Comparison of ENCODE assay signal across 8 cellular contexts in the genomic region with DNA sequence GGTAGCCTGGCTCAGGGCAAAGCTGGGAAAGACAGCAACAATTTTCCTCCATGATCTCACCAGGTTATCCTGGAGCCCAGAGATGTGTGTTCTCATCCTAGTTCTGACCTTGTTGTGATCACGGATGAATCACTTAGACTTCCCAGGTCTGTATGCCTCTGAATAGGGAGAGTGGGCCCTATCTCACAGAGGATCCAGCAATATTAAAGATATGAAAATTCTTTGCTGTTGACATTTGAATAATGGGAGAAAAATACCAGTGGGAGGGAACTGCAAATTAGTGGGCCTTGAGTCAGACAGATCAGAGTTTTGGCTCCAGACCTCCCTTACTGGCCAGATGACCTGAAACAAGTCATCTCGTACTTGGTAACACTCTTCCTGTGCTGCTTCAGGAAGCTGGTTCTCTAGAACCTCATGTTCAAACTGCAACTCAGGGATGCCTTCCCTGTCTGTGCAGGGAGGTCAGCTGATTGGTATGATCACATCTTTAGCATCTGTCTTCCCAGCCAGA. TPM values are rescaled to one million over a fixed set of nuclear protein-coding genes. Genes with fewer than 3 reads are reported as not detected.
DNase-seq lines count a peak whose midpoint lies in the region; ATAC-seq, FAIRE-seq and TF ChIP-seq lines count a peak whose summit lies in the region.

No MANE protein-coding gene starts in this region.

- intact Hi-C loops in CD4-positive, alpha-beta memory T cell (cut with micrococcal nuclease), result no loop called here
- intact Hi-C loops in Panc1 (cut with micrococcal nuclease; ENCODE audit: unreplicated experiment) (no loop called here), psoas muscle (cut with DNase I) (no loop called here), sigmoid colon (cut with DNase I) (no loop called here)

- no peak for TF ChIP-seq EP300 in sigmoid colon (IDR thresholded peaks at IDR 0.05)

- FAIRE-seq in urothelium cell line (lab: Jason Lieb, UNC), result no peak

- BruUV-seq in Panc1 (replicated peaks; lab: Mats Ljungman, UMichigan), result no TSS peak

- peak overlapping the region in 1 of 8 donors; percentile 14 for H3K4me3 Mint-ChIP-seq in CD4-positive, alpha-beta memory T cell

- no peaks in the 10 kb centered on the region for H3K36me3 ChIP-seq in CD4-positive, alpha-beta memory T cell (ENCODE audit: insufficient read depth, low read length)
- H3K36me3 ChIP-seq in Panc1 (ENCODE audit: control insufficient read depth, insufficient read depth, low read length) (no peaks in the 10 kb centered on the region), psoas muscle (ENCODE audit: insufficient read depth in 1 of 2, low read depth in 1 of 2) (peaks cover 0 to 3% of the 10 kb centered on the region in 2 donors), sigmoid colon (no peaks in the 10 kb centered on the region)

- CTCF ChIA-PET in CD4-positive, alpha-beta memory T cell (lab: Charles Lee; ENCODE audit: partially characterized antibody), result interaction anchor here (0.8 to 1.3 kb wide), 2 partner anchors 34 to 60 kb away, joined by 3 read pairs; no protein-coding TSS in a partner anchor
- CTCF ChIA-PET in Panc1 (lab: Charles Lee), result interaction anchor here (0.6 kb wide), 1 partner anchor 36 kb away, joined by 6 read pairs; no protein-coding TSS in a partner anchor

- no peak overlapping the region for H3K4me3 ChIP-seq in CD4-positive, alpha-beta memory T cell (ENCODE audit: low read length in 2 of 2)
- H3K4me3 ChIP-seq in Panc1 (ENCODE audit: low read depth in 2 of 2, low read length in 2 of 2), result no peak overlapping the region
- H3K4me3 ChIP-seq in psoas muscle, result no peak overlapping the region
- no peak overlapping the region for H3K4me3 ChIP-seq in sigmoid colon

- TF ChIP-seq CTCF in Panc1 (IDR thresholded peaks at IDR 0.05) (no peak), psoas muscle (IDR thresholded peaks at IDR 0.05) (no peak), sigmoid colon (IDR thresholded peaks at IDR 0.05) (no peak)

- DNase-seq in CD4-positive, alpha-beta memory T cell, result no peak
- no peak for DNase-seq in Panc1 (ENCODE audit: low read depth, low spot score)
- no peak for DNase-seq in epithelial cell of prostate (ENCODE audit: low read depth, low spot score)
- no peak for DNase-seq in psoas muscle
- DNase-seq in NCI-H1694 (lab: John Stamatoyannopoulos, UW), result no peak
- no peak for DNase-seq in urothelium cell line (ENCODE audit: low spot score)
- no peak for DNase-seq in T-helper 9 cell
- DNase-seq in sigmoid colon, result no peak

- WGBS in psoas muscle, 3 donors, result 47 to 64% (median 49%) methylated on average over 2 of the region's 2 CpGs
- WGBS in sigmoid colon, 2 donors, result 77 to 82% methylated on average over 2 of the region's 2 CpGs

- H3K27ac ChIP-seq in CD4-positive, alpha-beta memory T cell (ENCODE audit: low read depth, low read length), result no peak overlapping the region
- no peak overlapping the region for H3K27ac ChIP-seq in Panc1 (ENCODE audit: low read length)
- H3K27ac ChIP-seq in epithelial cell of prostate, result peak overlapping the region; percentile 31
- peak overlapping the region; percentile 30 for H3K27ac ChIP-seq in psoas muscle
- peak overlapping the region in 2 of 4 donors; percentile 30 to 48 for H3K27ac ChIP-seq in sigmoid colon

- no peaks in the 10 kb centered on the region for H3K27me3 ChIP-seq in CD4-positive, alpha-beta memory T cell (ENCODE audit: insufficient read depth, low read length)
- H3K27me3 ChIP-seq in Panc1 (ENCODE audit: control insufficient read depth, insufficient read depth, low read length) (no peaks in the 10 kb centered on the region), psoas muscle (ENCODE audit: insufficient read depth in 3 of 3, low read length in 2 of 3) (no peaks in the 10 kb centered on the region), sigmoid colon (no peaks in the 10 kb centered on the region)

- H3K4me1 Mint-ChIP-seq in CD4-positive, alpha-beta memory T cell, result peaks cover 15 to 35% (median 21%) of the 10 kb centered on the region in 4 donors

- in situ Hi-C loops in Panc1 (cut with HindIII; ENCODE audit: low pct_unique_long_range_greater_than_20kb, low sequenced_read_pairs), result no loop called here

- H3K27me3 Mint-ChIP-seq in CD4-positive, alpha-beta memory T cell, result no peaks in the 10 kb centered on the region

- peak overlapping the region in 6 of 7 donors; percentile 8 to 89 (median 83) for H3K27ac Mint-ChIP-seq in CD4-positive, alpha-beta memory T cell

- POLR2A ChIA-PET in CD4-positive, alpha-beta memory T cell (lab: Charles Lee; ENCODE audit: partially characterized antibody), result interaction anchor here (0.6 to 2.6 kb wide), 6 partner anchors 9 to 328 kb away, joined by 3 to 15 read pairs (median 6); a partner anchor contains a TSS
- POLR2A ChIA-PET in Panc1 (lab: Charles Lee), result interaction anchor here (0.6 to 0.8 kb wide), 4 partner anchors 23 to 47 kb away, joined by 5 to 9 read pairs (median 7); no protein-coding TSS in a partner anchor

- ATAC-seq in Panc1 (peak; percentile 11; the same call in 1 of the 2 replicates), psoas muscle (peak in 2 of 4 donors; percentile 2 to 17)

- no peaks in the 10 kb centered on the region for H3K9me3 Mint-ChIP-seq in CD4-positive, alpha-beta memory T cell

- no peak for TF ChIP-seq POLR2A in sigmoid colon (IDR thresholded peaks at IDR 0.05)

- no peaks in the 10 kb centered on the region for H3K9me3 ChIP-seq in CD4-positive, alpha-beta memory T cell (ENCODE audit: control insufficient read depth in 1 of 2, low read length in 2 of 2)
- H3K9me3 ChIP-seq in Panc1 (ENCODE audit: control insufficient read depth, insufficient read depth, low read depth, low read length) (no peaks in the 10 kb centered on the region), psoas muscle (no peaks in the 10 kb centered on the region), sigmoid colon (no peaks in the 10 kb centered on the region)

- peaks cover 19% of the 10 kb centered on the region for H3K4me1 ChIP-seq in CD4-positive, alpha-beta memory T cell (ENCODE audit: insufficient read depth, low read length)
- H3K4me1 ChIP-seq in Panc1 (ENCODE audit: control insufficient read depth, insufficient read depth, low read length) (peaks cover 6% of the 10 kb centered on the region), psoas muscle (peaks cover 35% of the 10 kb centered on the region), sigmoid colon (peaks cover 0 to 14% (median 8%) of the 10 kb centered on the region in 4 donors)

- no peaks in the 10 kb centered on the region for H3K36me3 Mint-ChIP-seq in CD4-positive, alpha-beta memory T cell

RNA-seq across cellular contexts. Expression of a gene that starts 32.8 kb away (rescaled TPM):
- 10 to 100 TPM; 28.5 to 30.6 TPM for total RNA-seq in CD4-positive, alpha-beta memory T cell
- 1 to 10 TPM; 1.1 to 4.8 TPM for polyA plus RNA-seq in CD4-positive, alpha-beta memory T cell
- total RNA-seq in Panc1 (2021; ENCODE audit: unreplicated experiment) (29.1 TPM), psoas muscle (10 to 100 TPM; 13.1 to 23.4 (median 18.9) TPM), sigmoid colon (10 to 100 TPM; 14.5 to 28.9 (median 21.6) TPM)
- polyA plus RNA-seq in Panc1 (2012; ENCODE audit: insufficient read length), result 20.4 TPM
- polyA plus RNA-seq in psoas muscle (10 to 100 TPM; 10.4 to 32.5 (median 15.9) TPM), sigmoid colon (10 to 100 TPM; 43.2 to 50.7 (median 46.7) TPM)

RNA-seq across cellular contexts. Expression of a gene that starts 39.2 kb away (rescaled TPM):
- 10 to 100 TPM; 88.5 to 94.5 TPM for total RNA-seq in CD4-positive, alpha-beta memory T cell
- 100 to 1,000 TPM; 109 to 148 TPM for polyA plus RNA-seq in CD4-positive, alpha-beta memory T cell
- total RNA-seq in Panc1 (2021; ENCODE audit: unreplicated experiment), result 213 TPM
- 184 TPM for polyA plus RNA-seq in Panc1 (2012; ENCODE audit: insufficient read length)
- 100 to 1,000 TPM; 108 to 206 (median 130) TPM for total RNA-seq in psoas muscle
- 100 to 1,000 TPM; 152 to 270 (median 169) TPM for polyA plus RNA-seq in psoas muscle
- 100 to 1,000 TPM in 2 of 4 donors, 10 to 100 TPM in 2; 79.6 to 190 (median 98.8) TPM for total RNA-seq in sigmoid colon
- 100 to 1,000 TPM; 139 to 202 (median 158) TPM for polyA plus RNA-seq in sigmoid colon

Comparison
In these comparisons a context has a peak if more than half of its experiments do, and no peak if none do; other contexts are left out.
1. H3K27ac ChIP-seq: peak in epithelial cell of prostate (single experiment) and psoas muscle (single experiment); none in CD4-positive, alpha-beta memory T cell (single experiment) and Panc1 (single experiment).